Comparison of ENCODE assay signal across 8 cellular contexts in the genomic region with DNA sequence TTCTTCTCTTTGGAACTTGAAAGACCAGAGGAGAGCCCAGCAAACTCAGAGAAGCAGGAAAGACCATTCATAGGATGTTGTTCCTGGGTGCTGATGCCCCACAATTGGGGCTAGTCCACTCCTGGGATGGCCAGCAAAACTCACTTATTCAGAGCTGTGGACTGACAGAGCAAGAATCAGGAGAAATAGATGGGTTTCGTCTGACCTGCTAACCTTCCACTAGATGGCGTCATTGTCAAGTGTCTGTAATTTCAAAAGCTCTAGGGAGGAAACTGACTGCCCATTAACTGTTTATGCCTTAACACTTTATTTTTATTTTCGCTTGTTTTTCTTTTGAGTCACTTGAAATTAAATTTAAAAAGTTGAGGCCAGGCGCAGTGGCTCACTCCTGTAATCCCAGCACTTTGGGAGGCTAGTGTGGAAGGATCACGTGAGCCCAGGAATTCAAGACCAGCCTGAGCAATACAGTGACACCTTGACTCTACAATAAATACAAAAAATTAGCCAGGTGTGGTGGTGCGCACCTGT. TPM values are rescaled to one million over a fixed set of nuclear protein-coding genes. Genes with fewer than 3 reads are reported as not detected.
A peak's percentile ranks its signal among the peaks of the same experiment; 100 is the strongest.
DNase-seq lines count a peak whose midpoint lies in the region; ATAC-seq and TF ChIP-seq lines count a peak whose summit lies in the region.

No MANE protein-coding gene starts in this region.

- POLR2A ChIA-PET in activated naive CD8-positive, alpha-beta T cell treated with anti-CD3 and anti-CD28 coated beads, Interleukin-2, amount 10 ng/mL, durations not matched to agents 7 days and 5 days (lab: Charles Lee) = interaction anchor here (0.6 to 5.8 kb wide), 4 partner anchors 19 to 114 kb away, joined by 3 to 46 read pairs (median 6); a partner anchor contains a TSS
- POLR2A ChIA-PET in OCI-LY7 (lab: Charles Lee) = interaction anchor here (1.3 to 1.9 kb wide), 2 partner anchors 25 to 77 kb away, joined by 4 to 7 read pairs; a partner anchor contains a TSS

- H3K27me3 Mint-ChIP-seq in activated naive CD8-positive, alpha-beta T cell treated with anti-CD3 and anti-CD28 coated beads, Interleukin-2, amount 10 ng/mL, durations not matched to agents 7 days and 5 days = no peaks in the 10 kb centered on the region
- H3K27me3 Mint-ChIP-seq in activated naive CD8-positive, alpha-beta T cell treated with anti-CD3 and anti-CD28 coated beads for 36 hours = no peaks in the 10 kb centered on the region

- CTCF ChIA-PET in OCI-LY7 (lab: Charles Lee; ENCODE audit: unreplicated experiment) = interaction anchor here (0.6 to 1.9 kb wide), 4 partner anchors 71 to 498 kb away, joined by 3 to 8 read pairs (median 4); no protein-coding TSS in a partner anchor

- H3K4me3 ChIP-seq in OCI-LY7 (ENCODE audit: low read depth, low read length, poor library complexity, severe bottlenecking) (no peak overlapping the region), body of pancreas (no peak overlapping the region)

- peak; percentile 93 for TF ChIP-seq CTCF in OCI-LY7 (conservative IDR thresholded peaks at IDR 0.05; ENCODE audit: low read length)
- TF ChIP-seq CTCF in body of pancreas (IDR thresholded peaks at IDR 0.05) = peak; percentile 47 to 80 (median 75)

- WGBS in body of pancreas, 2 donors = 20 to 23% methylated on average over 6 of the region's 6 CpGs

- H3K4me2 ChIP-seq in OCI-LY7 (ENCODE audit: low read length) = no peak overlapping the region

- peak; percentile 69 for ATAC-seq in activated naive CD8-positive, alpha-beta T cell treated with anti-CD3 and anti-CD28 coated beads, Interleukin-2, amount 10 ng/mL, durations not matched to agents 7 days and 5 days (ENCODE audit: low read depth)
- ATAC-seq in body of pancreas = peak; percentile 83
- ATAC-seq in HG03565 (IDR thresholded peaks at IDR 0.05; ENCODE audit: unreplicated experiment) = no peak

- TF ChIP-seq POLR2A in body of pancreas (IDR thresholded peaks at IDR 0.05) = no peak

- H2AFZ ChIP-seq in OCI-LY7 (ENCODE audit: low read length) = no peak overlapping the region; the same call in 1 of the 2 replicates

- no TSS peak for BruUV-seq in OCI-LY7 (replicated peaks; lab: Mats Ljungman, UMichigan)

- no peaks in the 10 kb centered on the region for H3K79me2 ChIP-seq in OCI-LY7 (ENCODE audit: insufficient read depth, low read depth, low read length)

- H3K4me3 Mint-ChIP-seq in activated naive CD8-positive, alpha-beta T cell treated with anti-CD3 and anti-CD28 coated beads, Interleukin-2, amount 10 ng/mL, durations not matched to agents 7 days and 5 days = no peak overlapping the region
- no peak overlapping the region for H3K4me3 Mint-ChIP-seq in activated naive CD8-positive, alpha-beta T cell treated with anti-CD3 and anti-CD28 coated beads for 36 hours

- H3K4me1 ChIP-seq in OCI-LY7 (ENCODE audit: insufficient read depth, low read length, poor library complexity, severe bottlenecking) (no peaks in the 10 kb centered on the region), body of pancreas (no peaks in the 10 kb centered on the region)

- no peaks in the 10 kb centered on the region for H4K20me1 ChIP-seq in OCI-LY7 (ENCODE audit: insufficient read depth, low read length)

- H3K27ac ChIP-seq in OCI-LY7 (ENCODE audit: low read depth, low read length, poor library complexity, severe bottlenecking) = no peak overlapping the region
- H3K27ac ChIP-seq in body of pancreas = no peak overlapping the region

- no peaks in the 10 kb centered on the region for H3K9me3 Mint-ChIP-seq in activated naive CD8-positive, alpha-beta T cell treated with anti-CD3 and anti-CD28 coated beads, Interleukin-2, amount 10 ng/mL, durations not matched to agents 7 days and 5 days
- H3K9me3 Mint-ChIP-seq in activated naive CD8-positive, alpha-beta T cell treated with anti-CD3 and anti-CD28 coated beads for 36 hours = no peaks in the 10 kb centered on the region

- DNase-seq in activated naive CD8-positive, alpha-beta T cell treated with anti-CD3 and anti-CD28 coated beads, Interleukin-2, amount 10 ng/mL, durations not matched to agents 7 days and 5 days = no peak
- DNase-seq in activated naive CD8-positive, alpha-beta T cell treated with anti-CD3 and anti-CD28 coated beads for 36 hours = no peak
- DNase-seq in M059J (ENCODE audit: low read depth) (peak; percentile 83), OCI-LY7 (ENCODE audit: low spot score) (peak; percentile 87), body of pancreas (peak in 3 of 4 donors; percentile 16 to 52 (median 19)), iPS-NIHi7 (ENCODE audit: extremely low spot score) (peak; percentile 74), smooth muscle cell of the brain vasculature (ENCODE audit: low read depth, low spot score) (peak; percentile 53)

- no peaks in the 10 kb centered on the region for H3K9me3 ChIP-seq in OCI-LY7 (ENCODE audit: low read length)
- no peaks in the 10 kb centered on the region for H3K9me3 ChIP-seq in body of pancreas

- H3K36me3 ChIP-seq in OCI-LY7 (ENCODE audit: insufficient read depth, low read length) (no peaks in the 10 kb centered on the region), body of pancreas (replicated peaks in 1 of 2; ENCODE audit: insufficient read depth in 1 of 2, low read depth in 2 of 2) (no peaks in the 10 kb centered on the region)

- no peaks in the 10 kb centered on the region for H3K9me2 ChIP-seq in OCI-LY7 (ENCODE audit: insufficient read depth, low read length)

- H3K27ac Mint-ChIP-seq in activated naive CD8-positive, alpha-beta T cell treated with anti-CD3 and anti-CD28 coated beads, Interleukin-2, amount 10 ng/mL, durations not matched to agents 7 days and 5 days = no peak overlapping the region
- no peak overlapping the region for H3K27ac Mint-ChIP-seq in activated naive CD8-positive, alpha-beta T cell treated with anti-CD3 and anti-CD28 coated beads for 36 hours

- H3K36me3 Mint-ChIP-seq in activated naive CD8-positive, alpha-beta T cell treated with anti-CD3 and anti-CD28 coated beads, Interleukin-2, amount 10 ng/mL, durations not matched to agents 7 days and 5 days = no peaks in the 10 kb centered on the region
- H3K36me3 Mint-ChIP-seq in activated naive CD8-positive, alpha-beta T cell treated with anti-CD3 and anti-CD28 coated beads for 36 hours = no peaks in the 10 kb centered on the region

- H3K27me3 ChIP-seq in body of pancreas = no peaks in the 10 kb centered on the region

- H3K4me1 Mint-ChIP-seq in activated naive CD8-positive, alpha-beta T cell treated with anti-CD3 and anti-CD28 coated beads, Interleukin-2, amount 10 ng/mL, durations not matched to agents 7 days and 5 days = peaks cover 10% of the 10 kb centered on the region
- H3K4me1 Mint-ChIP-seq in activated naive CD8-positive, alpha-beta T cell treated with anti-CD3 and anti-CD28 coated beads for 36 hours = peaks cover 4% of the 10 kb centered on the region

- intact Hi-C loops in OCI-LY7 (cut with micrococcal nuclease; ENCODE audit: unreplicated experiment) = loop anchor here (1.0 to 10.0 kb wide), 3 partner anchors 71 to 315 kb away; no protein-coding TSS in a partner anchor
- intact Hi-C loops in body of pancreas (cut with DNase I) = no loop called here

RNA-seq across cellular contexts. Expression of a gene that starts 28.7 kb away (rescaled TPM):
- 1 to 10 TPM in 1 of 2 experiments, under 1 TPM in 1; 0.65 to 1.2 TPM for total RNA-seq in activated naive CD8-positive, alpha-beta T cell treated with anti-CD3 and anti-CD28 coated beads, Interleukin-2, amount 10 ng/mL, durations not matched to agents 7 days and 5 days
- total RNA-seq in activated naive CD8-positive, alpha-beta T cell treated with anti-CD3 and anti-CD28 coated beads for 36 hours = under 1 TPM; 0.49 to 0.68 TPM
- total RNA-seq in M059J (2014; rRNA removed; shearing (Covaris generic)) = 2.7 and 6.3 TPM in 2 replicates
- total RNA-seq in OCI-LY7 (2014; rRNA removed; shearing (Covaris generic)) = 68.7 and 73.6 TPM in 2 replicates
- 92.2 and 101 TPM in 2 replicates for total RNA-seq in OCI-LY7 (2022)
- 1 to 10 TPM in 1 of 2 donors, not detected in 1; 4.9 TPM for total RNA-seq in body of pancreas

RNA-seq across cellular contexts. Expression of a gene that starts 29.5 kb away (rescaled TPM):
- 100 to 1,000 TPM; 163 to 167 TPM for total RNA-seq in activated naive CD8-positive, alpha-beta T cell treated with anti-CD3 and anti-CD28 coated beads, Interleukin-2, amount 10 ng/mL, durations not matched to agents 7 days and 5 days
- 10 to 100 TPM; 35.6 to 37.6 TPM for total RNA-seq in activated naive CD8-positive, alpha-beta T cell treated with anti-CD3 and anti-CD28 coated beads for 36 hours
- 0.05 and 0.22 TPM in 2 replicates for total RNA-seq in M059J (2014; rRNA removed; shearing (Covaris generic))
- total RNA-seq in OCI-LY7 (2014; rRNA removed; shearing (Covaris generic)) = 14.1 and 16.6 TPM in 2 replicates
- 25.8 and 28.4 TPM in 2 replicates for total RNA-seq in OCI-LY7 (2022)
- total RNA-seq in body of pancreas = 10 to 100 TPM; 12.5 to 45.4 TPM

Comparison
In these comparisons a context has a peak if more than half of its experiments do, and no peak if none do; other contexts are left out.
1. DNase-seq: peak in M059J (single experiment), OCI-LY7 (single experiment), body of pancreas (3 of 4), iPS-NIHi7 (single experiment) and smooth muscle cell of the brain vasculature (single experiment); none in activated naive CD8-positive, alpha-beta T cell treated with anti-CD3 and anti-CD28 coated beads, Interleukin-2, amount 10 ng/mL, durations not matched to agents 7 days and 5 days (single experiment) and activated naive CD8-positive, alpha-beta T cell treated with anti-CD3 and anti-CD28 coated beads for 36 hours (single experiment).
2. RNA of a gene that starts 29.5 kb away (total RNA-seq): 163 to 167 TPM in activated naive CD8-positive, alpha-beta T cell treated with anti-CD3 and anti-CD28 coated beads, Interleukin-2, amount 10 ng/mL, durations not matched to agents 7 days and 5 days, 12.5 to 45.4 TPM in body of pancreas, 35.6 to 37.6 TPM in activated naive CD8-positive, alpha-beta T cell treated with anti-CD3 and anti-CD28 coated beads for 36 hours and 14.1 to 28.4 TPM in OCI-LY7; 0.05 to 0.22 TPM in M059J; every median in the first group is over 10 times any median in the second.